ENCODE assay signal across 9 cellular contexts in genomic region chr22:46047841-46048595, GRCh38.
A peak's percentile ranks its signal among the peaks of the same experiment; 100 is the strongest.
DNase-seq lines count a peak whose midpoint lies in the region; FAIRE-seq and TF ChIP-seq lines count a peak whose summit lies in the region.
"Had no signal": no experiment of that assay in that cellular context is flagged by ENCODE, and none has a peak within 500 bp of the region (broad histone marks: within the 10 kb centered on the region; RNA-seq: fewer than 3 reads in every experiment).

No MANE protein-coding gene starts in this region.

- DNase-seq in GF-D8 (lab: John Stamatoyannopoulos, UW) (peak; percentile 52), keratinocyte (ENCODE audit: low read depth, low spot score) (no peak), spleen (peak; percentile 82), SW480 (ENCODE audit: low spot score) (no peak), SW 1271 (lab: John Stamatoyannopoulos, UW) (no peak), erythroblast (lab: John Stamatoyannopoulos, UW) (no peak), DMS153 treated with DMSO at 0.1 percent for 48 hours (lab: John Stamatoyannopoulos, UW; ENCODE audit: unreplicated experiment) (no peak)
- DNase-seq: NCI-H774 had no signal

- dilution Hi-C loops in keratinocyte (cut with MboI; ENCODE audit: extremely low pct_ligation_motif_present, low sequenced_read_pairs) = no loop called here

- peaks cover 38% of the 10 kb centered on the region for H3K79me2 ChIP-seq in keratinocyte (ENCODE audit: control insufficient read depth, insufficient read depth, low read length)

- TF ChIP-seq POLR2A in spleen (IDR thresholded peaks at IDR 0.05) = no peak
- TF ChIP-seq POLR2A in erythroblast (IDR thresholded peaks at IDR 0.05; ENCODE audit: low read length) = no peak

- peak; percentile 73 for FAIRE-seq in keratinocyte (lab: Jason Lieb, UNC)

- peak overlapping the region in 2 of 3 experiments; percentile 20 to 25 for H3K4me3 ChIP-seq in keratinocyte (ENCODE audit: control insufficient read depth in 2 of 3, extremely low read depth in 1 of 3, insufficient read depth in 2 of 3, low read depth in 1 of 3, low read length in 3 of 3)
- H3K4me3 ChIP-seq in spleen = peak overlapping the region in 1 of 8 donors; percentile 81

- H3K4me1 ChIP-seq in keratinocyte (ENCODE audit: control insufficient read depth, extremely low read depth, insufficient read depth, low read length) (peaks cover 82% of the 10 kb centered on the region), spleen (peaks cover 41 to 97% (median 92%) of the 10 kb centered on the region in 6 donors)

- no peaks in the 10 kb centered on the region for H3K36me3 ChIP-seq in keratinocyte (ENCODE audit: control insufficient read depth in 2 of 2, extremely low read depth in 1 of 2, insufficient read depth in 2 of 2, low read length in 2 of 2)
- no peaks in the 10 kb centered on the region for H3K36me3 ChIP-seq in spleen

- no peaks in the 10 kb centered on the region for H3K9me1 ChIP-seq in keratinocyte (ENCODE audit: control insufficient read depth, extremely low read depth, insufficient read depth, low read length)

- no peaks in the 10 kb centered on the region for H4K20me1 ChIP-seq in keratinocyte (ENCODE audit: control insufficient read depth, extremely low read depth, insufficient read depth, low read length)

- H2AFZ ChIP-seq in keratinocyte (ENCODE audit: control insufficient read depth, low read length) = peak overlapping the region; percentile 0

- H3K9me3 ChIP-seq in keratinocyte (ENCODE audit: control insufficient read depth, low read depth, low read length) (no peaks in the 10 kb centered on the region), spleen (no peaks in the 10 kb centered on the region)

- WGBS in spleen, 5 donors = 48 to 66% (median 56%) methylated on average over 14 of the region's 14 CpGs

- H3K9ac ChIP-seq in keratinocyte (ENCODE audit: control insufficient read depth, extremely low read depth, insufficient read depth, low read length) = peak overlapping the region; percentile 34

- intact Hi-C loops in spleen (cut with DNase I; ENCODE audit: low total_unique reads) = no loop called here

- peak overlapping the region; percentile 89 for H3K27ac ChIP-seq in VCaP
- H3K27ac ChIP-seq in keratinocyte (ENCODE audit: control insufficient read depth, insufficient read depth, low read length) = peak overlapping the region; percentile 70
- peak overlapping the region; percentile 10 to 99 (median 92) for H3K27ac ChIP-seq in spleen

- H3K27me3 ChIP-seq in keratinocyte (ENCODE audit: control insufficient read depth, extremely low read depth, insufficient read depth, low read length) (no peaks in the 10 kb centered on the region), spleen (replicated peaks in 1 of 7) (no peaks in the 10 kb centered on the region)

- H3K4me2 ChIP-seq in keratinocyte (ENCODE audit: control insufficient read depth, extremely low read depth, insufficient read depth, low read depth, low read length) = peak overlapping the region; percentile 59

- no peak for TF ChIP-seq CTCF in VCaP (conservative IDR thresholded peaks at IDR 0.05)
- TF ChIP-seq CTCF in keratinocyte (optimal IDR thresholded peaks at IDR 0.05 in 1 of 3, IDR thresholded peaks at IDR 0.05 in 1 of 3, conservative IDR thresholded peaks at IDR 0.05 in 1 of 3; ENCODE audit: extremely low read depth in 1 of 3, insufficient read depth in 2 of 3, low read length in 3 of 3) = no peak
- no peak for TF ChIP-seq CTCF in spleen (IDR thresholded peaks at IDR 0.05 in 8 of 11, conservative IDR thresholded peaks at IDR 0.05 in 3 of 11)

Comparison
In these comparisons a context has a peak if more than half of its experiments do, and no peak if none do; other contexts are left out.
1. DNase-seq: peak in GF-D8 (single experiment) and spleen (single experiment); none in keratinocyte (single experiment), SW480 (single experiment), SW 1271 (0 of 2), erythroblast (0 of 2) and DMS153 treated with DMSO at 0.1 percent for 48 hours (single experiment).
2. Peak in every context shown above with its lines, with median percentiles within 50 percentile points of each other: H3K27ac ChIP-seq.